ENCODE assay signal across 1 cellular context in genomic region chr12:103840881-103841689, GRCh38.
A peak's percentile ranks its signal among the peaks of the same experiment; 100 is the strongest.
TF ChIP-seq lines count a peak whose summit lies in the region.

TSS of gene NT5DC3 (minus strand) at chr12:103841234. CDS start at chr12:103841156, 78 bp downstream.

TF ChIP-seq in HEK293, 187 proteins besides CTCF, POLR2A, EP300 and RAD21 (continued from another document and continues in another):
- TF ChIP-seq ZBTB49 (tag by site-specific recombination; IDR thresholded peaks at IDR 0.05; ENCODE audit: low read depth) = no peak
- TF ChIP-seq ZNF449 (tag by site-specific recombination; IDR thresholded peaks at IDR 0.05) = peak; percentile 50; the same call in 1 of the 2 replicates
- peak; percentile 90 for TF ChIP-seq GLIS2 (tag by site-specific recombination; IDR thresholded peaks at IDR 0.05)
- no peak for TF ChIP-seq ZBTB8A (tag by site-specific recombination; IDR thresholded peaks at IDR 0.05)
- TF ChIP-seq KLF1 (tag by site-specific recombination; IDR thresholded peaks at IDR 0.05) = peak; percentile 68
- no peak for TF ChIP-seq ZNF510 (tag by site-specific recombination; IDR thresholded peaks at IDR 0.05; ENCODE audit: insufficient replicate concordance)
- TF ChIP-seq ELK4 (IDR thresholded peaks at IDR 0.05; ENCODE audit: borderline replicate concordance, low read depth, low read length) = no peak
- TF ChIP-seq ZNF132 (tag by site-specific recombination; IDR thresholded peaks at IDR 0.05; ENCODE audit: borderline replicate concordance) = no peak
- no peak; the same call in 1 of the 2 replicates for TF ChIP-seq ZFHX2 (tag by site-specific recombination; conservative IDR thresholded peaks at IDR 0.05)
- TF ChIP-seq ZNF610 (tag by site-specific recombination; IDR thresholded peaks at IDR 0.05; ENCODE audit: borderline replicate concordance) = no peak
- peak; percentile 50 for TF ChIP-seq ZBTB26 (tag by site-specific recombination; optimal IDR thresholded peaks at IDR 0.05)
- peak; percentile 32; the same call in 1 of the 2 replicates for TF ChIP-seq ZBTB10 (tag by site-specific recombination; IDR thresholded peaks at IDR 0.05)
- no peak for TF ChIP-seq ZNF664 (tag by site-specific recombination; IDR thresholded peaks at IDR 0.05)
- peak; percentile 61; the same call in 1 of the 2 replicates for TF ChIP-seq ZNF626 (tag by site-specific recombination; IDR thresholded peaks at IDR 0.05)
- TF ChIP-seq ZNF776 (tag by site-specific recombination; IDR thresholded peaks at IDR 0.05; ENCODE audit: borderline replicate concordance) = no peak
- peak; percentile 10; the same call in 1 of the 2 replicates for TF ChIP-seq YY1 (tag by site-specific recombination; IDR thresholded peaks at IDR 0.05)
- TF ChIP-seq ZBTB44 (tag by site-specific recombination; IDR thresholded peaks at IDR 0.05) = 0 out of 2 replicates have a peak, but pooled peaks have one; percentile 14
- TF ChIP-seq ZNF274 (IDR thresholded peaks at IDR 0.05; ENCODE audit: low read length) = no peak
- TF ChIP-seq ZNF274 (tag by site-specific recombination; IDR thresholded peaks at IDR 0.05; ENCODE audit: borderline replicate concordance) = no peak
- no peak for TF ChIP-seq INSM2 (tag by site-specific recombination; IDR thresholded peaks at IDR 0.05)
- TF ChIP-seq ZNF140 (tag by site-specific recombination; IDR thresholded peaks at IDR 0.05) = no peak
- no peak for TF ChIP-seq ZNF623 (tag by site-specific recombination; IDR thresholded peaks at IDR 0.05)
- no peak for TF ChIP-seq ZNF112 (tag by site-specific recombination; IDR thresholded peaks at IDR 0.05)
- no peak for TF ChIP-seq KLF17 (tag by site-specific recombination; IDR thresholded peaks at IDR 0.05)
- no peak for TF ChIP-seq ZNF585B (tag by site-specific recombination; IDR thresholded peaks at IDR 0.05)
- no peak for TF ChIP-seq ZNF155 (tag by site-specific recombination; IDR thresholded peaks at IDR 0.05)
- peak; percentile 48; the same call in 1 of the 2 replicates for TF ChIP-seq ZBTB11 (tag by site-specific recombination; conservative IDR thresholded peaks at IDR 0.05; ENCODE audit: low read depth)
- TF ChIP-seq BCL11B (tag by site-specific recombination; IDR thresholded peaks at IDR 0.05; ENCODE audit: low read depth) = no peak
- TF ChIP-seq ZNF23 (tag by site-specific recombination; IDR thresholded peaks at IDR 0.05; ENCODE audit: borderline replicate concordance) = no peak
- no peak for TF ChIP-seq ZNF280D (tag by site-specific recombination; IDR thresholded peaks at IDR 0.05)
- TF ChIP-seq ZNF624 (tag by site-specific recombination; IDR thresholded peaks at IDR 0.05) = no peak
- TF ChIP-seq ZXDB (tag by site-specific recombination; IDR thresholded peaks at IDR 0.05) = no peak
- TF ChIP-seq ZNF292 (tag by site-specific recombination; IDR thresholded peaks at IDR 0.05; ENCODE audit: borderline replicate concordance, low read depth) = no peak
- TF ChIP-seq ZNF341 (tag by site-specific recombination; IDR thresholded peaks at IDR 0.05; ENCODE audit: low read depth) = peak; percentile 29
- no peak for TF ChIP-seq ZNF530 (tag by site-specific recombination; IDR thresholded peaks at IDR 0.05; ENCODE audit: low read depth)
